8 cellular contexts compared by ENCODE assay signal in genomic region chr15:23642413-23643044, GRCh38. TPM values are rescaled to one million over a fixed set of nuclear protein-coding genes. Genes with fewer than 3 reads are reported as not detected.
DNase-seq lines count a peak whose midpoint lies in the region; ATAC-seq and TF ChIP-seq lines count a peak whose summit lies in the region.

No MANE protein-coding gene starts in this region.

- peak; percentile 70 for DNase-seq in activated CD4-positive, alpha-beta T cell treated with anti-CD3 and anti-CD28 coated beads for 36 hours
- no peak for DNase-seq in activated CD4-positive, alpha-beta T cell treated with anti-CD3 and anti-CD28 coated beads, Interleukin-2, amount 50 U/mL, for 1 hour
- DNase-seq in Kasumi-1 (lab: John Stamatoyannopoulos, UW) (peak; percentile 5 to 20), RPMI8226 (peak; percentile 58), brain microvascular endothelial cell (peak; percentile 10)
- DNase-seq in stimulated activated CD4-positive, alpha-beta T cell treated with anti-CD3 and anti-CD28 coated beads, Interleukin-12 subunit alpha, Interleukin-12 subunit beta, amount 100 ng/mL, for 48 hours (ENCODE audit: low read depth in 2 of 3, low spot score in 1 of 3) = peak in 2 of 3 donors; percentile 25 to 50

- no peak overlapping the region for H3K9ac ChIP-seq in iPS-20b (ENCODE audit: low read depth, low read length)

- H3K36me3 Mint-ChIP-seq in activated CD4-positive, alpha-beta T cell treated with anti-CD3 and anti-CD28 coated beads for 36 hours (ENCODE audit: low read depth) = no peaks in the 10 kb centered on the region

- H3K4me1 ChIP-seq in iPS-20b (ENCODE audit: insufficient read depth, low read length) = no peaks in the 10 kb centered on the region

- TF ChIP-seq CTCF in brain microvascular endothelial cell (IDR thresholded peaks at IDR 0.05; ENCODE audit: low read depth, low read length, missing control alignments) = peak; percentile 70

- H3K4me1 Mint-ChIP-seq in activated CD4-positive, alpha-beta T cell treated with anti-CD3 and anti-CD28 coated beads for 36 hours = no peaks in the 10 kb centered on the region

- POLR2A ChIA-PET in activated CD4-positive, alpha-beta T cell treated with anti-CD3 and anti-CD28 coated beads for 36 hours (lab: Charles Lee) = no interaction called here

- no peaks in the 10 kb centered on the region for H3K27me3 ChIP-seq in brain microvascular endothelial cell (replicated peaks)
- H3K27me3 ChIP-seq in iPS-20b (ENCODE audit: insufficient read depth, low read length) = no peaks in the 10 kb centered on the region

- CTCF ChIA-PET in activated CD4-positive, alpha-beta T cell treated with anti-CD3 and anti-CD28 coated beads for 36 hours (lab: Charles Lee) = interaction anchor here (0.7 to 1.4 kb wide), 8 partner anchors 9 to 1859 kb away, joined by 3 to 8 read pairs (median 3); no protein-coding TSS in a partner anchor

- no peak overlapping the region for H3K4me3 Mint-ChIP-seq in activated CD4-positive, alpha-beta T cell treated with anti-CD3 and anti-CD28 coated beads for 36 hours

- peak; percentile 53 for ATAC-seq in activated CD4-positive, alpha-beta T cell treated with anti-CD3 and anti-CD28 coated beads for 36 hours
- ATAC-seq in GM19035 (IDR thresholded peaks at IDR 0.05; ENCODE audit: unreplicated experiment) = no peak

- H3K27ac Mint-ChIP-seq in activated CD4-positive, alpha-beta T cell treated with anti-CD3 and anti-CD28 coated beads for 36 hours = no peak overlapping the region

- H3K36me3 ChIP-seq in brain microvascular endothelial cell (replicated peaks) = no peaks in the 10 kb centered on the region
- no peaks in the 10 kb centered on the region for H3K36me3 ChIP-seq in iPS-20b (ENCODE audit: insufficient read depth, low read depth, low read length)

- H3K9me3 ChIP-seq in iPS-20b (ENCODE audit: insufficient read depth, low read depth, low read length) = peaks cover 15% of the 10 kb centered on the region

- H3K4me3 ChIP-seq in brain microvascular endothelial cell (ENCODE audit: low read depth, low read length) (no peak overlapping the region), iPS-20b (ENCODE audit: low read length) (peak overlapping the region; percentile 54)

- H3K27ac ChIP-seq in brain microvascular endothelial cell = no peak overlapping the region
- H3K27ac ChIP-seq in iPS-20b (ENCODE audit: low read length) = no peak overlapping the region

- intact Hi-C loops in activated CD4-positive, alpha-beta T cell treated with anti-CD3 and anti-CD28 coated beads for 36 hours (cut with DNase I, micrococcal nuclease) = loop anchor here (1.0 to 5.0 kb wide), 4 partner anchors 215 to 1860 kb away; no protein-coding TSS in a partner anchor

- peaks cover 2% of the 10 kb centered on the region for H3K27me3 Mint-ChIP-seq in activated CD4-positive, alpha-beta T cell treated with anti-CD3 and anti-CD28 coated beads for 36 hours

- in situ Hi-C loops in brain microvascular endothelial cell (cut with HindIII; ENCODE audit: low pct_ligation_motif_present, low sequenced_read_pairs) = no loop called here

- no peaks in the 10 kb centered on the region for H3K9me3 Mint-ChIP-seq in activated CD4-positive, alpha-beta T cell treated with anti-CD3 and anti-CD28 coated beads for 36 hours (ENCODE audit: low read depth)

RNA-seq across cellular contexts. Expression of gene MAGEL2, which starts 5.1 kb away (rescaled TPM):
- not detected for total RNA-seq in activated CD4-positive, alpha-beta T cell treated with anti-CD3 and anti-CD28 coated beads for 36 hours

RNA-seq across cellular contexts. Expression of gene NDN, which starts 44.6 kb away (rescaled TPM):
- total RNA-seq in activated CD4-positive, alpha-beta T cell treated with anti-CD3 and anti-CD28 coated beads for 36 hours = 1 to 10 TPM; 1.2 to 1.9 TPM
